Comparison of ENCODE assay signal across 24 cellular contexts in the genomic region with DNA sequence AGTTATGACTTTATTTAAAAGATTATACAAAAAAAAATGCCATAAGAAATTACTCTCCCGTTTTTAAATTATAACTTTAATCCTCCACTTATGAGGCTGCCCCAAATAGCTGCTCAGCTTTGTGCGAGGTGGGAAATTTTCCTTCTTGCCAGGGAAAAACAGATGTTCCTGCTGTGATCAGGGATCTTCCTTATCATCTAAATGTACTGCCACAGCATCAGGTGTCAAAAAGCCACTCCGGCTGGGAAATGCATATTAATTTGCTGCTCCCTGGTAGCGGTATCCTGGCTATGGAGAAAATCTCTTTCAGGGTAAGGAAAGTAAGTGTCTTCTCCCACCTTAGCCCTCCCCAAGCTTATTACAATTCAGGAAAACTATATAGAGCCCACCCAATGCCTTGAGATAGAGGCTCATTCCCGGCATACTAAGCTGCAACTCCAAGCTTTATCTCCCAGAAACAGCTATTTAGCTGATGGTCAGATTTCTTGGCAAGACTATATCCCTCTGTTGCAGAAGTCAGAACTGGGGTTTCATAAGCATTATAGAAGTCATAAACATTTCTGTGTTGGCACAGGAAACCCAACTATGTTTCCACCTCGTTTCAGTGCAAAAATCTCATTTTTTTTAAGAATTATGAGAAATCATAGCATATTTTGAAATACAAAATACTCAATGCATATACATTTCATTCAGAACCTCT.
"Had no signal": no experiment of that assay in that cellular context is flagged by ENCODE, and none has a peak within 500 bp of the region (broad histone marks: within the 10 kb centered on the region; RNA-seq: fewer than 3 reads in every experiment).

No MANE protein-coding gene starts in this region.

- H3K4me1 ChIP-seq: left lung, parathyroid adenoma, thyroid gland, vagina had no signal

- ATAC-seq: activated CD8-positive, alpha-beta T cell treated with anti-CD3 and anti-CD28 coated beads, Interleukin-2, amount 10 ng/mL, durations not matched to agents 7 days and 5 days; activated naive CD4-positive, alpha-beta T cell treated with anti-CD3 and anti-CD28 coated beads, Interleukin-2, amount 50 U/mL, for 72 hours; body of pancreas; left lung; mucosa of descending colon; naive thymus-derived CD4-positive, alpha-beta T cell; stimulated activated memory B cell treated with anti-CD40 and anti-IgM and Interleukin-4, amounts not matched to agents 10 μg/mL and 1 μg/mL and 100 μg/mL, for 72 hours; T-helper 17 cell had no signal

- H3K27me3 ChIP-seq: body of pancreas, hepatocyte, left lung, thyroid gland, vagina had no signal

- H3K79me2 ChIP-seq: parathyroid adenoma had no signal

- DNase-seq: activated CD4-positive, alpha-beta T cell treated with anti-CD3 and anti-CD28 coated beads, Interleukin-2, amount 10 ng/mL, durations not matched to agents 24 days and 14 days; activated CD4-positive, CD25-positive, alpha-beta regulatory T cell; activated CD8-positive, alpha-beta memory T cell treated with anti-CD3 and anti-CD28 coated beads, Interleukin-2, amount 50 U/mL, for 4 hours; activated CD8-positive, alpha-beta T cell treated with anti-CD3 and anti-CD28 coated beads, Interleukin-2, amount 10 ng/mL, durations not matched to agents 7 days and 5 days; activated effector memory CD4-positive, alpha-beta T cell treated with anti-CD3 and anti-CD28 coated beads, Interleukin-2, amount 50 U/mL, for 16 hours; activated T-cell treated with anti-CD3 and anti-CD28 coated beads, Interleukin-2, amount 50 U/mL, for 48 hours; amygdala; body of pancreas; central memory CD4-positive, alpha-beta T cell; cortex of kidney; effector CD8-positive, alpha-beta T cell; kidney; left lung; mammary epithelial cell; mucosa of descending colon; naive thymus-derived CD4-positive, alpha-beta T cell; stimulated activated CD4-positive, alpha-beta T cell treated with anti-CD3 and anti-CD28 coated beads, Interleukin-2, amount 100 ng/mL, for 24 hours; T-helper 17 cell; thyroid gland had no signal

- H3K27ac ChIP-seq: body of pancreas, hepatocyte, left lung, parathyroid adenoma, thyroid gland, vagina had no signal

- H3K4me2 ChIP-seq: hepatocyte had no signal

- H3K4me3 ChIP-seq: body of pancreas, hepatocyte, left lung, mucosa of descending colon, thyroid gland, vagina had no signal

- H3K36me3 ChIP-seq: left lung, thyroid gland, vagina had no signal

- H3K9ac ChIP-seq: parathyroid adenoma had no signal
